Comparison of ENCODE assay signal across 8 cellular contexts in the genomic region with DNA sequence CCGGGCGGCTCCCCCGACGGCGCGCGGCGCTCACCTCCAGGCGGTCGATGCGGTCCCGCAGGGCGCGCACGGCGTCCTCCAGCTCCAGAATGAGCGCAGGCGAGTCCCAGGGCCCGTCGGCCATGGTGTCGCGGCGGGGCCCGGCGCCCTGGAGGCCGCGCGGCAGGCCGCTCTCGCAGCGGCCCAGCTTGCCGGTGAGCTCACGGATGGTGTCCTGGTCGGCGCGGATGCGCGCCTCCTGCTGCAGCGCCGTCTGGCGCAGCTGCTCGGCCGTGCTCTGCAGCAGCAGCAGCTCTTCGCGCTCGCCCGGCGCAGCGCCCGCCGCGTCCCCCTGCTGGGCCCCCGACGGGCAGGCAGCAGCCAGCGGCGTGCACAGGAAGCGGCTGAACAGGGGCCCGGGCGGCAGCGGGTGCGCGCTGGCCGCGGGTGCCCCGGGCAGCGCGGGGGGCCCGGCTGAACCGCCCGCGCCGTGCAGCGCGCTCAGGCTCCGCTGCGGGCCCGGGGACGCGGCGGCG. TPM values are rescaled to one million over a fixed set of nuclear protein-coding genes. Genes with fewer than 3 reads are reported as not detected.
DNase-seq lines count a peak whose midpoint lies in the region; ATAC-seq and TF ChIP-seq lines count a peak whose summit lies in the region.

No MANE protein-coding gene starts in this region.

- H3K79me2 ChIP-seq in neural cell (replicated peaks; ENCODE audit: insufficient read depth, low read length), result peaks cover 18% of the 10 kb centered on the region

- no peak overlapping the region for H3K4me2 ChIP-seq in neural cell (ENCODE audit: low read length)

- peak; percentile 59 for TF ChIP-seq RAD21 in neural cell (conservative IDR thresholded peaks at IDR 0.05)

- peak overlapping the region; percentile 47 for H3K27ac ChIP-seq in neural cell (ENCODE audit: low read length)
- H3K27ac ChIP-seq in thoracic aorta, result peak overlapping the region; percentile 83

- H3K27me3 ChIP-seq in neural cell (ENCODE audit: insufficient read depth, low read depth, low read length) (no peaks in the 10 kb centered on the region), thoracic aorta (replicated peaks; ENCODE audit: insufficient read depth) (no peaks in the 10 kb centered on the region)

- no peaks in the 10 kb centered on the region for H3K9me3 ChIP-seq in neural cell (ENCODE audit: low read length)
- no peaks in the 10 kb centered on the region for H3K9me3 ChIP-seq in thoracic aorta

- no peaks in the 10 kb centered on the region for H3K36me3 ChIP-seq in neural cell (ENCODE audit: insufficient read depth, low read length)
- H3K36me3 ChIP-seq in thoracic aorta, result no peaks in the 10 kb centered on the region

- no peaks in the 10 kb centered on the region for H4K20me1 ChIP-seq in neural cell (ENCODE audit: insufficient read depth)

- peak overlapping the region; percentile 73 for H3K9ac ChIP-seq in neural cell (ENCODE audit: low read length)

- H3K4me3 ChIP-seq in neural cell (ENCODE audit: low read length), result peak overlapping the region; percentile 80
- H3K4me3 ChIP-seq in thoracic aorta, result peak overlapping the region; percentile 85

- peak; percentile 15 for DNase-seq in NCI-H2196 (lab: John Stamatoyannopoulos, UW; ENCODE audit: unreplicated experiment)
- DNase-seq in NCI-H2196 treated with DMSO at 0.1 percent for 48 hours (lab: John Stamatoyannopoulos, UW; ENCODE audit: unreplicated experiment), result no peak
- peak; percentile 15 for DNase-seq in NCI-H460 (ENCODE audit: extremely low read depth, low read depth)
- peak; percentile 58 to 77 for DNase-seq in activated T-cell treated with anti-CD3 and anti-CD28 coated beads, Interleukin-2, amount 50 U/mL, for 48 hours
- DNase-seq in fibroblast of peridontal ligament (ENCODE audit: extremely low read depth), result peak; percentile 47
- DNase-seq in thoracic aorta (ENCODE audit: low spot score), result no peak

- peaks cover 27 to 65% of the 10 kb centered on the region in 2 donors for H3K4me1 ChIP-seq in thoracic aorta (ENCODE audit: control insufficient read depth in 1 of 2, low read depth in 2 of 2)

- H3F3A ChIP-seq in neural cell (ENCODE audit: insufficient read depth, low read length, poor library complexity, severe bottlenecking), result no peaks in the 10 kb centered on the region

- peak; percentile 68 for TF ChIP-seq CTCF in neural cell (IDR thresholded peaks at IDR 0.05; ENCODE audit: poor library complexity, severe bottlenecking)
- peak; percentile 45 for TF ChIP-seq CTCF in thoracic aorta (IDR thresholded peaks at IDR 0.05)

- TF ChIP-seq EP300 in neural cell (conservative IDR thresholded peaks at IDR 0.05; ENCODE audit: poor library complexity, severe bottlenecking), result peak; percentile 32

- ATAC-seq in thoracic aorta (ENCODE audit: insufficient number of reproducible peaks, low FRiP score, low read depth), result peak; percentile 4
- no peak for ATAC-seq in HG03280 (IDR thresholded peaks at IDR 0.05; ENCODE audit: unreplicated experiment)

- H3K9me2 ChIP-seq in neural cell (ENCODE audit: insufficient read depth, low read length), result no peaks in the 10 kb centered on the region

- no peak overlapping the region for H2AFZ ChIP-seq in neural cell (ENCODE audit: low read depth, low read length)

TF ChIP-seq in neural cell, 6 proteins besides CTCF, POLR2A, EP300 and RAD21:
- peak; percentile 32 for TF ChIP-seq POLR2AphosphoS5 (IDR thresholded peaks at IDR 0.05)
- peak; percentile 67 for TF ChIP-seq MXI1 (conservative IDR thresholded peaks at IDR 0.05; ENCODE audit: poor library complexity, severe bottlenecking)
- peak; percentile 67 for TF ChIP-seq SMC3 (conservative IDR thresholded peaks at IDR 0.05; ENCODE audit: poor library complexity)
- no peak for TF ChIP-seq EZH2 (IDR thresholded peaks at IDR 0.05; ENCODE audit: borderline replicate concordance, insufficient read depth, low read length, poor library complexity, severe bottlenecking)
- TF ChIP-seq TAF1 (IDR thresholded peaks at IDR 0.05; ENCODE audit: low read depth), result no peak
- no peak for TF ChIP-seq REST (IDR thresholded peaks at IDR 0.05; ENCODE audit: borderline replicate concordance)
TF ChIP-seq in neural cell: peak in this region for 3.

RNA-seq across cellular contexts. Expression of gene NPTXR, which starts 0.6 kb away (rescaled TPM):
- total RNA-seq in NCI-H460 (2014; rRNA removed; shearing (Covaris generic)), result 0.12 and 0.37 TPM in 2 replicates
- polyA plus RNA-seq in NCI-H460 (2014; cell fraction: nucleus; rRNA removed), result 0.15 and 0.24 TPM in 2 replicates
- 17.0 and 19.3 TPM in 2 replicates for polyA plus RNA-seq in neural cell
- polyA minus RNA-seq in neural cell, result 32.4 and 33.8 TPM in 2 replicates
- 10 to 100 TPM; 29.3 to 50.8 TPM for total RNA-seq in thoracic aorta

RNA-seq across cellular contexts. Expression of gene CBX6, which starts 28.8 kb away (rescaled TPM):
- 29.3 and 31.8 TPM in 2 replicates for total RNA-seq in NCI-H460 (2014; rRNA removed; shearing (Covaris generic))
- polyA plus RNA-seq in NCI-H460 (2014; cell fraction: nucleus; rRNA removed), result 27.1 and 29.3 TPM in 2 replicates
- polyA plus RNA-seq in neural cell, result 13.0 and 16.3 TPM in 2 replicates
- polyA minus RNA-seq in neural cell, result 47.7 and 52.8 TPM in 2 replicates
- total RNA-seq in thoracic aorta, result 100 to 1,000 TPM in 1 of 2 donors, 10 to 100 TPM in 1; 80.1 to 111 TPM

RNA-seq across cellular contexts. Expression of gene DNAL4, which starts 49.3 kb away (rescaled TPM):
- total RNA-seq in NCI-H460 (2014; rRNA removed; shearing (Covaris generic)), result 6.9 and 9.5 TPM in 2 replicates
- polyA plus RNA-seq in NCI-H460 (2014; cell fraction: nucleus; rRNA removed), result 2.9 TPM in 2 replicates
- polyA plus RNA-seq in neural cell, result 94.4 and 95.0 TPM in 2 replicates
- polyA minus RNA-seq in neural cell, result 31.5 and 35.8 TPM in 2 replicates
- total RNA-seq in thoracic aorta, result 10 to 100 TPM in 1 of 2 donors, 1 to 10 TPM in 1; 9.5 to 20.8 TPM

Comparison
In these comparisons a context has a peak if more than half of its experiments do, and no peak if none do; other contexts are left out.
1. DNase-seq: peak in NCI-H2196 (single experiment), NCI-H460 (single experiment), activated T-cell treated with anti-CD3 and anti-CD28 coated beads, Interleukin-2, amount 50 U/mL, for 48 hours (2 of 2) and fibroblast of peridontal ligament (single experiment); none in NCI-H2196 treated with DMSO at 0.1 percent for 48 hours (single experiment) and thoracic aorta (single experiment).
2. RNA of gene NPTXR, which starts 0.6 kb away (total RNA-seq): 29.3 to 50.8 TPM in thoracic aorta; 0.12 to 0.37 TPM in NCI-H460; every median in the first group is over 10 times any median in the second.